ENCODE assay signal across 15 cellular contexts in genomic region chr1:117820694-117821381, GRCh38.
DNase-seq lines count a peak whose midpoint lies in the region; ATAC-seq, FAIRE-seq and TF ChIP-seq lines count a peak whose summit lies in the region.
"Had no signal": no experiment of that assay in that cellular context is flagged by ENCODE, and none has a peak within 500 bp of the region (broad histone marks: within the 10 kb centered on the region; RNA-seq: fewer than 3 reads in every experiment).

No MANE protein-coding gene starts in this region.

- TF ChIP-seq CTCF in IMR-90 (conservative IDR thresholded peaks at IDR 0.05; ENCODE audit: low read depth, low read length) (no peak), body of pancreas (IDR thresholded peaks at IDR 0.05) (no peak), smooth muscle cell (IDR thresholded peaks at IDR 0.05; ENCODE audit: borderline replicate concordance, insufficient read depth, poor library complexity, severe bottlenecking) (no peak)

- H3K4me3 ChIP-seq in IMR-90 (ENCODE audit: insufficient read depth, low read depth, low read length) (no peak overlapping the region), body of pancreas (no peak overlapping the region), smooth muscle cell (no peak overlapping the region), Karpas-422 (ENCODE audit: low read length) (no peak overlapping the region)
- H3K4me3 ChIP-seq: BLaER1, SK-N-MC had no signal

- in situ Hi-C loops in IMR-90 (cut with MboI; ENCODE audit: low sequenced_read_pairs): no loop called here

- H3K14ac ChIP-seq in IMR-90 (replicated peaks; ENCODE audit: low read depth, low read length): peak overlapping the region; percentile 94

- peak overlapping the region; percentile 99 for H2BK20ac ChIP-seq in IMR-90 (ENCODE audit: low read depth, low read length)

- peak overlapping the region; percentile 88 to 98 for H4K8ac ChIP-seq in IMR-90 (ENCODE audit: low read depth in 2 of 2, low read length in 2 of 2)

- H2AK5ac ChIP-seq in IMR-90 (ENCODE audit: low read depth, low read length): peak overlapping the region; percentile 99

- H3K27ac ChIP-seq in IMR-90 (ENCODE audit: insufficient read depth, low read length): peak overlapping the region; percentile 96
- peak overlapping the region in 3 of 4 donors; percentile 26 to 39 (median 36) for H3K27ac ChIP-seq in body of pancreas
- H3K27ac ChIP-seq in smooth muscle cell (ENCODE audit: low read depth): peak overlapping the region; percentile 75
- no peak overlapping the region for H3K27ac ChIP-seq in Karpas-422 (ENCODE audit: low read length)
- H3K27ac ChIP-seq: BLaER1, SK-N-MC had no signal

- no peak for FAIRE-seq in H54 (lab: Jason Lieb, UNC)
- FAIRE-seq: GM12891 had no signal

- no peaks in the 10 kb centered on the region for H3K9me3 ChIP-seq in IMR-90 (ENCODE audit: control insufficient read depth, insufficient read depth, low read length)
- no peaks in the 10 kb centered on the region for H3K9me3 ChIP-seq in body of pancreas
- H3K9me3 ChIP-seq in smooth muscle cell (replicated peaks; ENCODE audit: low read depth): no peaks in the 10 kb centered on the region
- no peaks in the 10 kb centered on the region for H3K9me3 ChIP-seq in Karpas-422 (ENCODE audit: low read length)

- H4K91ac ChIP-seq in IMR-90 (ENCODE audit: insufficient read depth, low read depth, low read length): peak overlapping the region; percentile 100

- ATAC-seq in IMR-90 (ENCODE audit: low read depth): peak; percentile 10
- ATAC-seq in body of pancreas: no peak
- ATAC-seq in left ventricle myocardium superior: peak; percentile 35
- ATAC-seq in GM21528 (IDR thresholded peaks at IDR 0.05; ENCODE audit: low FRiP score, unreplicated experiment): no peak

- TF ChIP-seq RAD21 in IMR-90 (IDR thresholded peaks at IDR 0.05; ENCODE audit: low read length): no peak

- H3K79me1 ChIP-seq in IMR-90 (ENCODE audit: low read depth in 1 of 2, low read length in 2 of 2): peaks cover 0 to 75% of the 10 kb centered on the region in 2 experiments; a peak in 2 of 4 replicates

- peak overlapping the region; percentile 100 for H2BK120ac ChIP-seq in IMR-90 (ENCODE audit: low read depth, low read length)

- peak overlapping the region; percentile 93 for H3K23ac ChIP-seq in IMR-90 (ENCODE audit: low read depth, low read length)

- no TSS peak for BruUV-seq in IMR-90 (replicated peaks; lab: Mats Ljungman, UMichigan)

- POLR2A ChIA-PET in IMR-90 (lab: Charles Lee; ENCODE audit: unreplicated experiment): no interaction called here

- H2BK15ac ChIP-seq in IMR-90 (ENCODE audit: low read depth, low read length): peak overlapping the region; percentile 80

- 100% methylated on average over 1 of the region's 7 CpGs; no CpG with 5 or more reads in 1 of the 2 experiments for WGBS in IMR-90 (ENCODE audit: extremely low coverage in 2 of 2, insufficient read length in 1 of 2), 2 experiments
- 92% methylated on average over 7 of the region's 7 CpGs; no CpG with 5 or more reads in 1 of the 2 donors for WGBS in body of pancreas, 2 donors
- WGBS in smooth muscle cell (ENCODE audit: low lambda C conversion rate): 89% methylated on average over 7 of the region's 7 CpGs

- H3K27me3 ChIP-seq in IMR-90 (ENCODE audit: control insufficient read depth, insufficient read depth, low read length) (no peaks in the 10 kb centered on the region), body of pancreas (no peaks in the 10 kb centered on the region), smooth muscle cell (ENCODE audit: low read depth) (no peaks in the 10 kb centered on the region), Karpas-422 (ENCODE audit: low read length) (no peaks in the 10 kb centered on the region)
- H3K27me3 ChIP-seq: BLaER1 had no signal

- peak overlapping the region; percentile 99 for H3K4ac ChIP-seq in IMR-90 (ENCODE audit: low read depth, low read length)

- peak overlapping the region; percentile 31; the same call in 1 of the 2 replicates for H3K4me2 ChIP-seq in IMR-90 (ENCODE audit: low read depth, low read length)
- H3K4me2 ChIP-seq in smooth muscle cell: peak overlapping the region; percentile 64
- H3K4me2 ChIP-seq in Karpas-422 (ENCODE audit: low read depth, low read length, poor library complexity, severe bottlenecking): no peak overlapping the region
- H3K4me2 ChIP-seq: BLaER1 had no signal

- no peaks in the 10 kb centered on the region for H3F3A ChIP-seq in smooth muscle cell (ENCODE audit: low read depth)

- DNase-seq in IMR-90 (peak; percentile 50), body of pancreas (no peak), left ventricle myocardium superior (peak; percentile 46), smooth muscle cell (lab: John Stamatoyannopoulos, UW; ENCODE audit: unreplicated experiment) (no peak), NCI-H2227 treated with DMSO at 0.1 percent for 48 hours (lab: John Stamatoyannopoulos, UW) (no peak), Karpas-422 (no peak), H54 (ENCODE audit: insufficient read length, low spot score) (no peak)
- DNase-seq: activated B cell treated with CpG ODN at 0.5 μM for 24 hours; activated CD8-positive, alpha-beta memory T cell treated with anti-CD3 and anti-CD28 coated beads, Interleukin-2, amount 50 U/mL, for 48 hours; NCI-H1930; stimulated activated CD4-positive, alpha-beta T cell treated with anti-CD3 and anti-CD28 coated beads, Interleukin-15, amount 100 ng/mL, for 24 hours had no signal

- H3K56ac ChIP-seq in IMR-90 (ENCODE audit: extremely low read depth, insufficient read depth, low read length): peak overlapping the region; percentile 89

- no peaks in the 10 kb centered on the region for H3K9me2 ChIP-seq in Karpas-422 (replicated peaks; ENCODE audit: insufficient read depth, low read length)

- TF ChIP-seq POLR2A in IMR-90 (IDR thresholded peaks at IDR 0.05; ENCODE audit: low read depth, low read length) (no peak), body of pancreas (IDR thresholded peaks at IDR 0.05) (no peak), H54 (IDR thresholded peaks at IDR 0.05; ENCODE audit: low read depth, low read length) (no peak)

- peaks cover 29% of the 10 kb centered on the region for H3K9me1 ChIP-seq in IMR-90 (ENCODE audit: insufficient read depth, low read length)

- peak overlapping the region; percentile 98 for H2BK5ac ChIP-seq in IMR-90 (ENCODE audit: low read depth, low read length, poor library complexity, severe bottlenecking)

- CTCF ChIA-PET in IMR-90 (lab: Yijun Ruan, JAX): interaction anchor here (0.8 to 1.4 kb wide), 3 partner anchors 40 to 76 kb away, joined by 5 to 6 read pairs (median 6); no protein-coding TSS in a partner anchor

- peak overlapping the region; percentile 93 for H3K18ac ChIP-seq in IMR-90 (ENCODE audit: low read depth, low read length)

- peak overlapping the region; percentile 28 for H2AFZ ChIP-seq in IMR-90 (replicated peaks; ENCODE audit: low read length, poor library complexity)
- H2AFZ ChIP-seq in smooth muscle cell (ENCODE audit: low read depth): peak overlapping the region; percentile 24
- H2AFZ ChIP-seq in Karpas-422 (ENCODE audit: low read length): no peak overlapping the region

- dilution Hi-C loops in IMR-90 (cut with HindIII; ENCODE audit: low sequenced_read_pairs, unreplicated experiment): no loop called here

- peak overlapping the region; percentile 41 for H3K9ac ChIP-seq in IMR-90 (ENCODE audit: low read depth, low read length)
- no peak overlapping the region for H3K9ac ChIP-seq in smooth muscle cell (ENCODE audit: low read depth)
- H3K9ac ChIP-seq in Karpas-422 (ENCODE audit: low read length): no peak overlapping the region
- H3K9ac ChIP-seq: BLaER1 had no signal

- H4K20me1 ChIP-seq in IMR-90 (ENCODE audit: insufficient read depth, low read length) (no peaks in the 10 kb centered on the region), smooth muscle cell (ENCODE audit: low read depth) (no peaks in the 10 kb centered on the region), Karpas-422 (ENCODE audit: insufficient read depth, low read depth, low read length) (no peaks in the 10 kb centered on the region)
- H4K20me1 ChIP-seq: BLaER1 had no signal

- peak overlapping the region; percentile 94 for H4K5ac ChIP-seq in IMR-90 (ENCODE audit: low read depth, low read length)

- H3K4me1 ChIP-seq in IMR-90 (ENCODE audit: control insufficient read depth, insufficient read depth, low read length) (peaks cover 33% of the 10 kb centered on the region), body of pancreas (peaks cover 51% of the 10 kb centered on the region), smooth muscle cell (ENCODE audit: low read depth) (peaks cover 5% of the 10 kb centered on the region), Karpas-422 (ENCODE audit: low read length) (no peaks in the 10 kb centered on the region)
- H3K4me1 ChIP-seq: BLaER1 had no signal

- no peaks in the 10 kb centered on the region for H3K36me3 ChIP-seq in IMR-90 (ENCODE audit: control insufficient read depth, insufficient read depth, low read length)
- H3K36me3 ChIP-seq in body of pancreas (replicated peaks in 1 of 2; ENCODE audit: insufficient read depth in 1 of 2, low read depth in 2 of 2): no peaks in the 10 kb centered on the region
- H3K36me3 ChIP-seq in smooth muscle cell (ENCODE audit: low read depth): no peaks in the 10 kb centered on the region
- H3K36me3 ChIP-seq in Karpas-422 (ENCODE audit: insufficient read depth, low read length): no peaks in the 10 kb centered on the region
- H3K36me3 ChIP-seq: BLaER1 had no signal

- H3K79me2 ChIP-seq in smooth muscle cell (ENCODE audit: low read depth) (no peaks in the 10 kb centered on the region), Karpas-422 (ENCODE audit: low read length) (no peaks in the 10 kb centered on the region)

- peak overlapping the region; percentile 97 for H2AK9ac ChIP-seq in IMR-90 (replicated peaks; ENCODE audit: low read depth, low read length, poor library complexity)

- intact Hi-C loops in IMR-90 (cut with micrococcal nuclease) (loop anchor here (5.0 kb wide), 1 partner anchor 214 kb away; the partner anchor contains the start of gene TENT5C), body of pancreas (cut with DNase I) (no loop called here), left ventricle myocardium superior (cut with micrococcal nuclease) (no loop called here)

TF ChIP-seq in IMR-90, 13 proteins besides CTCF, POLR2A, EP300 and RAD21:
- TF ChIP-seq RCOR1 (IDR thresholded peaks at IDR 0.05; ENCODE audit: insufficient replicate concordance, low read length) (no peak), MXI1 (IDR thresholded peaks at IDR 0.05; ENCODE audit: borderline replicate concordance, low read depth, low read length) (no peak), NFE2L2 (IDR thresholded peaks at IDR 0.05; ENCODE audit: low read depth, low read length) (no peak), FOS (IDR thresholded peaks at IDR 0.05; ENCODE audit: low read depth, low read length) (no peak), MAZ (IDR thresholded peaks at IDR 0.05; ENCODE audit: borderline replicate concordance, low read depth, low read length) (no peak), CHD1 (IDR thresholded peaks at IDR 0.05; ENCODE audit: low read depth, low read length) (no peak), MAFK (IDR thresholded peaks at IDR 0.05; ENCODE audit: low read depth, low read length) (no peak)

Comparison
In these comparisons a context has a peak if more than half of its experiments do, and no peak if none do; other contexts are left out.
1. ATAC-seq: peak in IMR-90 (single experiment) and left ventricle myocardium superior (single experiment); none in body of pancreas (single experiment) and GM21528 (single experiment).
2. DNase-seq: peak in IMR-90 (single experiment) and left ventricle myocardium superior (single experiment); none in body of pancreas (0 of 4), smooth muscle cell (single experiment), NCI-H2227 treated with DMSO at 0.1 percent for 48 hours (single experiment), Karpas-422 (single experiment) and H54 (single experiment).